7 cellular contexts compared by ENCODE assay signal in the genomic region with DNA sequence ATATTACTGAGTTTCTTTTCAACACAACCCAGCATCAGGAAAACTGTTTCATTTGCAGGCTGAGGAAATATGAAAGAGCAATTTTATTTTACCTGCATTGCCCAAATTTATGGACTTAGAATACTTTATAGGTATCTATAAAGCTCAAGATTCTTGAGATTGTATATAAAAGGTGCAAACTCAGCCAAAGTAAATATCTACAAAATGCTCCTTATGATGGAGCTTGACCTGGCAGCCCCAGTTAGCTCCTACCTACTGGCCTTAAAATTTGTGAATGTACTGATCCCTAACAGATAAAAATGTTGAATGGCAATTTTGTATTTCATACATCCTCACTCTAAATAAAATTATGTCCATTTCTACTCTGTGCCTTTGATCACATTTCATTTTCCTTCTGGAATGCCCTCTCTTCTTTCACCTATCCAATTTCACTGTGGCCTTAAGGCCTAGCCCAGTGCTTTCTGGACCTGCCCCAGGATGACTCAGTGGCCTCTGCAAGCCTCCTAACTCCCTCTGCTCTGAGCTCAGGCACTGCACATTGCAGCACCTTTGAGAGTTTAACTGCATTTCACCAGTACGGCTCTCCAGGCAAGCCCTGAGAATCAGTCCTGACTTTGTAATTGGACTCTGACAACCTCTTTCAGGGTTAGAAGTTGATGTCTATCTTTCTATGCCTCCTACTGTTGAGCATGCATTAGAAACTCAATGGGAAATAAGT.
DNase-seq lines count a peak whose midpoint lies in the region; ATAC-seq and TF ChIP-seq lines count a peak whose summit lies in the region.

No MANE protein-coding gene starts in this region.

- TF ChIP-seq RAD21 in IMR-90 (IDR thresholded peaks at IDR 0.05; ENCODE audit: low read length): no peak

- peak overlapping the region; percentile 56; the same call in 1 of the 2 replicates for H3K4me2 ChIP-seq in IMR-90 (ENCODE audit: low read depth, low read length)

- no TSS peak for BruUV-seq in IMR-90 (replicated peaks; lab: Mats Ljungman, UMichigan)

- ATAC-seq in IMR-90 (ENCODE audit: low read depth) (peak; percentile 83), GM21515 (IDR thresholded peaks at IDR 0.05; ENCODE audit: unreplicated experiment) (no peak)

- dilution Hi-C loops in IMR-90 (cut with HindIII; ENCODE audit: low sequenced_read_pairs, unreplicated experiment): no loop called here

- peaks cover 7% of the 10 kb centered on the region; the same call in 1 of the 2 replicates for H4K20me1 ChIP-seq in IMR-90 (ENCODE audit: insufficient read depth, low read length)

- H2BK120ac ChIP-seq in IMR-90 (ENCODE audit: low read depth, low read length): peak overlapping the region; percentile 21

- no peak overlapping the region for H2AK9ac ChIP-seq in IMR-90 (replicated peaks; ENCODE audit: low read depth, low read length, poor library complexity)

- H2BK20ac ChIP-seq in IMR-90 (ENCODE audit: low read depth, low read length): peak overlapping the region; percentile 6

- peaks cover 10% of the 10 kb centered on the region; the same call in 1 of the 2 replicates for H3K9me1 ChIP-seq in IMR-90 (ENCODE audit: insufficient read depth, low read length)

- H3K56ac ChIP-seq in IMR-90 (ENCODE audit: extremely low read depth, insufficient read depth, low read length): peak overlapping the region; percentile 73; the same call in 1 of the 2 replicates

- POLR2A ChIA-PET in IMR-90 (lab: Charles Lee; ENCODE audit: unreplicated experiment): no interaction called here

- no peak overlapping the region for H2AFZ ChIP-seq in IMR-90 (replicated peaks; ENCODE audit: low read length, poor library complexity)

- peak overlapping the region; percentile 5; the same call in 1 of the 3 replicates for H2BK15ac ChIP-seq in IMR-90 (ENCODE audit: low read depth, low read length)

- H3K79me1 ChIP-seq in IMR-90 (ENCODE audit: low read depth in 1 of 2, low read length in 2 of 2): peaks cover 14 to 35% of the 10 kb centered on the region in 2 experiments; a peak in 3 of 4 replicates

- 0 out of 2 replicates have a peak overlapping the region, but pooled peaks have one; percentile 36 for H2AK5ac ChIP-seq in IMR-90 (ENCODE audit: low read depth, low read length)

- CTCF ChIA-PET in IMR-90 (lab: Yijun Ruan, JAX): no interaction called here

- H3K4me3 ChIP-seq in IMR-90 (ENCODE audit: insufficient read depth, low read depth, low read length) (no peak overlapping the region), breast epithelium (no peak overlapping the region), vagina (no peak overlapping the region)

- peak overlapping the region in 1 of 2 experiments; percentile 47; a peak in 2 of 4 replicates for H4K8ac ChIP-seq in IMR-90 (ENCODE audit: low read depth in 2 of 2, low read length in 2 of 2)

- peak overlapping the region; percentile 14; the same call in 1 of the 2 replicates for H4K91ac ChIP-seq in IMR-90 (ENCODE audit: insufficient read depth, low read depth, low read length)

- H4K5ac ChIP-seq in IMR-90 (ENCODE audit: low read depth, low read length): no peak overlapping the region; the same call in 1 of the 2 replicates

- H3K4ac ChIP-seq in IMR-90 (ENCODE audit: low read depth, low read length): peak overlapping the region; percentile 59

- H3K9me3 ChIP-seq in IMR-90 (ENCODE audit: control insufficient read depth, insufficient read depth, low read length) (no peaks in the 10 kb centered on the region), breast epithelium (no peaks in the 10 kb centered on the region), vagina (no peaks in the 10 kb centered on the region)

- TF ChIP-seq POLR2A in IMR-90 (IDR thresholded peaks at IDR 0.05; ENCODE audit: low read depth, low read length) (no peak), breast epithelium (IDR thresholded peaks at IDR 0.05) (no peak), vagina (IDR thresholded peaks at IDR 0.05) (no peak)

- peaks cover 6% of the 10 kb centered on the region for H3K4me1 ChIP-seq in IMR-90 (ENCODE audit: control insufficient read depth, insufficient read depth, low read length)
- peaks cover 0 to 5% of the 10 kb centered on the region in 2 donors for H3K4me1 ChIP-seq in breast epithelium
- peaks cover 31% of the 10 kb centered on the region for H3K4me1 ChIP-seq in vagina

- H3K18ac ChIP-seq in IMR-90 (ENCODE audit: low read depth, low read length): no peak overlapping the region; the same call in 1 of the 2 replicates

- H3K14ac ChIP-seq in IMR-90 (replicated peaks; ENCODE audit: low read depth, low read length): peak overlapping the region; percentile 39; the same call in 1 of the 2 replicates

- in situ Hi-C loops in IMR-90 (cut with MboI; ENCODE audit: low sequenced_read_pairs): no loop called here

- H2BK5ac ChIP-seq in IMR-90 (ENCODE audit: low read depth, low read length, poor library complexity, severe bottlenecking): peak overlapping the region; percentile 89

- DNase-seq in IMR-90 (peak; percentile 88), breast epithelium (ENCODE audit: low spot score in 2 of 2) (no peak), kidney glomerular epithelial cell (lab: John Stamatoyannopoulos, UW) (peak; percentile 77), vagina (ENCODE audit: extremely low spot score in 2 of 2) (no peak), activated gamma-delta T cell (lab: John Stamatoyannopoulos, UW) (no peak), NCI-H69 (lab: John Stamatoyannopoulos, UW) (no peak)

- H3K23ac ChIP-seq in IMR-90 (ENCODE audit: low read depth, low read length): peak overlapping the region; percentile 16; the same call in 1 of the 2 replicates

- H3K9ac ChIP-seq in IMR-90 (ENCODE audit: low read depth, low read length): no peak overlapping the region; the same call in 1 of the 2 replicates

- TF ChIP-seq CTCF in IMR-90 (conservative IDR thresholded peaks at IDR 0.05; ENCODE audit: low read depth, low read length) (no peak), breast epithelium (IDR thresholded peaks at IDR 0.05) (no peak), vagina (IDR thresholded peaks at IDR 0.05) (no peak)

- H3K36me3 ChIP-seq in IMR-90 (ENCODE audit: control insufficient read depth, insufficient read depth, low read length): peaks cover 10% of the 10 kb centered on the region
- H3K36me3 ChIP-seq in breast epithelium: no peaks in the 10 kb centered on the region
- no peaks in the 10 kb centered on the region for H3K36me3 ChIP-seq in vagina

- H3K27me3 ChIP-seq in IMR-90 (ENCODE audit: control insufficient read depth, insufficient read depth, low read length): no peaks in the 10 kb centered on the region
- H3K27me3 ChIP-seq in breast epithelium: no peaks in the 10 kb centered on the region
- H3K27me3 ChIP-seq in vagina: no peaks in the 10 kb centered on the region

- no CpG with 5 or more reads among the region's 1 CpG for WGBS in IMR-90 (ENCODE audit: extremely low coverage in 2 of 2, insufficient read length in 1 of 2), 2 experiments

- intact Hi-C loops in IMR-90 (cut with micrococcal nuclease): no loop called here
- intact Hi-C loops in breast epithelium (cut with DNase I; ENCODE audit: low total_unique reads): no loop called here
- intact Hi-C loops in vagina (cut with DNase I): no loop called here

- H3K27ac ChIP-seq in IMR-90 (ENCODE audit: insufficient read depth, low read length): peak overlapping the region; percentile 1; the same call in 1 of the 2 replicates
- peak overlapping the region; percentile 64 to 68 for H3K27ac ChIP-seq in breast epithelium
- H3K27ac ChIP-seq in vagina: peak overlapping the region; percentile 67

TF ChIP-seq in IMR-90, 13 proteins besides CTCF, POLR2A, EP300 and RAD21:
- TF ChIP-seq BHLHE40 (IDR thresholded peaks at IDR 0.05; ENCODE audit: low read depth, low read length): no peak
- TF ChIP-seq CEBPB (IDR thresholded peaks at IDR 0.05; ENCODE audit: low read depth, low read length): peak; percentile 39; the same call in 1 of the 2 replicates
- TF ChIP-seq, protein P1, sequence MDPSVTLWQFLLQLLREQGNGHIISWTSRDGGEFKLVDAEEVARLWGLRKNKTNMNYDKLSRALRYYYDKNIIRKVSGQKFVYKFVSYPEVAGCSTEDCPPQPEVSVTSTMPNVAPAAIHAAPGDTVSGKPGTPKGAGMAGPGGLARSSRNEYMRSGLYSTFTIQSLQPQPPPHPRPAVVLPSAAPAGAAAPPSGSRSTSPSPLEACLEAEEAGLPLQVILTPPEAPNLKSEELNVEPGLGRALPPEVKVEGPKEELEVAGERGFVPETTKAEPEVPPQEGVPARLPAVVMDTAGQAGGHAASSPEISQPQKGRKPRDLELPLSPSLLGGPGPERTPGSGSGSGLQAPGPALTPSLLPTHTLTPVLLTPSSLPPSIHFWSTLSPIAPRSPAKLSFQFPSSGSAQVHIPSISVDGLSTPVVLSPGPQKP (IDR thresholded peaks at IDR 0.05; ENCODE audit: borderline replicate concordance, low read depth, low read length): no peak
TF ChIP-seq in IMR-90: peak in this region for 1.

Comparison
In these comparisons a context has a peak if more than half of its experiments do, and no peak if none do; other contexts are left out.
1. DNase-seq: peak in IMR-90 (single experiment) and kidney glomerular epithelial cell (single experiment); none in breast epithelium (0 of 2), vagina (0 of 2), activated gamma-delta T cell (single experiment) and NCI-H69 (single experiment).
2. H3K27ac ChIP-seq: peak in every context shown above with its lines; median percentile 67 in vagina; 66 in breast epithelium; 1 in IMR-90.